Comparison of ENCODE assay signal across 8 cellular contexts in genomic region chr11:95699631-95700470, GRCh38.
DNase-seq lines count a peak whose midpoint lies in the region; ATAC-seq, FAIRE-seq and TF ChIP-seq lines count a peak whose summit lies in the region.

No MANE protein-coding gene starts in this region.

- peak in 2 of 3 donors; percentile 67 to 72 for DNase-seq in CD4-positive, CD25-positive, alpha-beta regulatory T cell
- peak; percentile 41 for DNase-seq in NCI-H69 (lab: John Stamatoyannopoulos, UW)
- DNase-seq in fibroblast of pulmonary artery (ENCODE audit: low read depth) = peak; percentile 36
- no peak for DNase-seq in type B pancreatic cell (ENCODE audit: extremely low spot score, unreplicated experiment)
- no peak for DNase-seq in GM12892 (ENCODE audit: insufficient read length)
- DNase-seq in cerebellar nuclear complex (lab: John Stamatoyannopoulos, UW) = no peak
- no peak for DNase-seq in NCI-H1436 (lab: John Stamatoyannopoulos, UW)

- H3K4me1 Mint-ChIP-seq in CD4-positive, CD25-positive, alpha-beta regulatory T cell = peaks cover 29 to 63% (median 48%) of the 10 kb centered on the region in 4 donors
- H3K4me1 Mint-ChIP-seq in type B pancreatic cell (ENCODE audit: unreplicated experiment) = peaks cover 11% of the 10 kb centered on the region

- peaks cover 0 to 4% (median 2%) of the 10 kb centered on the region in 7 donors for H3K9me3 Mint-ChIP-seq in CD4-positive, CD25-positive, alpha-beta regulatory T cell
- H3K9me3 Mint-ChIP-seq in type B pancreatic cell = no peaks in the 10 kb centered on the region

- H3K36me3 Mint-ChIP-seq in CD4-positive, CD25-positive, alpha-beta regulatory T cell = peaks cover 3% of the 10 kb centered on the region
- H3K36me3 Mint-ChIP-seq in type B pancreatic cell = no peaks in the 10 kb centered on the region

- no peaks in the 10 kb centered on the region for H3K27me3 Mint-ChIP-seq in CD4-positive, CD25-positive, alpha-beta regulatory T cell
- no peaks in the 10 kb centered on the region for H3K27me3 Mint-ChIP-seq in type B pancreatic cell

- peak; percentile 86 for ATAC-seq in CD4-positive, CD25-positive, alpha-beta regulatory T cell (ENCODE audit: low read depth in 2 of 2)
- peak; percentile 51 for ATAC-seq in GM21390 (IDR thresholded peaks at IDR 0.05; ENCODE audit: unreplicated experiment)

- no peaks in the 10 kb centered on the region for H3K27me3 ChIP-seq in CD4-positive, CD25-positive, alpha-beta regulatory T cell (ENCODE audit: control insufficient read depth, insufficient read depth, low read length)

- peak overlapping the region; percentile 79 for H3K4me3 ChIP-seq in CD4-positive, CD25-positive, alpha-beta regulatory T cell (ENCODE audit: low read depth, low read length)
- H3K4me3 ChIP-seq in fibroblast of pulmonary artery (replicated peaks; ENCODE audit: low read depth, low read length) = no peak overlapping the region

- peaks cover 72% of the 10 kb centered on the region for H3K4me1 ChIP-seq in CD4-positive, CD25-positive, alpha-beta regulatory T cell (ENCODE audit: control insufficient read depth, insufficient read depth, low read length, poor library complexity, severe bottlenecking)

- no peak for TF ChIP-seq POLR2A in GM12892 (IDR thresholded peaks at IDR 0.05; ENCODE audit: low read depth, low read length)

- TF ChIP-seq CTCF in fibroblast of pulmonary artery (IDR thresholded peaks at IDR 0.05; ENCODE audit: low read length, missing control alignments) = no peak
- no peak for TF ChIP-seq CTCF in type B pancreatic cell (conservative IDR thresholded peaks at IDR 0.05)

- peak overlapping the region; percentile 91 for H3K27ac ChIP-seq in CD4-positive, CD25-positive, alpha-beta regulatory T cell (ENCODE audit: insufficient read depth, low read length, poor library complexity, severe bottlenecking)

- peaks cover 1% of the 10 kb centered on the region in 2 experiments for H3K9me3 ChIP-seq in CD4-positive, CD25-positive, alpha-beta regulatory T cell (ENCODE audit: control insufficient read depth in 2 of 2, low read length in 2 of 2)

- peak overlapping the region; percentile 88 to 98 (median 96) for H3K27ac Mint-ChIP-seq in CD4-positive, CD25-positive, alpha-beta regulatory T cell
- no peak overlapping the region for H3K27ac Mint-ChIP-seq in type B pancreatic cell

- no peaks in the 10 kb centered on the region for H3K36me3 ChIP-seq in CD4-positive, CD25-positive, alpha-beta regulatory T cell (ENCODE audit: control insufficient read depth, insufficient read depth, low read length)

- FAIRE-seq in GM12892 (lab: Jason Lieb, UNC) = no peak

- peak overlapping the region; percentile 70 to 81 (median 75) for H3K4me3 Mint-ChIP-seq in CD4-positive, CD25-positive, alpha-beta regulatory T cell
- H3K4me3 Mint-ChIP-seq in type B pancreatic cell = no peak overlapping the region

Comparison
In these comparisons a context has a peak if more than half of its experiments do, and no peak if none do; other contexts are left out.
1. DNase-seq: peak in CD4-positive, CD25-positive, alpha-beta regulatory T cell (2 of 3), NCI-H69 (single experiment) and fibroblast of pulmonary artery (single experiment); none in type B pancreatic cell (single experiment), GM12892 (single experiment), cerebellar nuclear complex (0 of 2) and NCI-H1436 (single experiment).